ENCODE assay signal across 17 cellular contexts in genomic region chr6:54860739-54861138, GRCh38. TPM values are rescaled to one million over a fixed set of nuclear protein-coding genes. Genes with fewer than 3 reads are reported as not detected.
DNase-seq lines count a peak whose midpoint lies in the region; ATAC-seq and TF ChIP-seq lines count a peak whose summit lies in the region.
"Had no signal": no experiment of that assay in that cellular context is flagged by ENCODE, and none has a peak within 500 bp of the region (broad histone marks: within the 10 kb centered on the region; RNA-seq: fewer than 3 reads in every experiment).

No MANE protein-coding gene starts in this region.

- H3K27ac ChIP-seq in left lung = no peak overlapping the region
- no peak overlapping the region for H3K27ac ChIP-seq in neuronal stem cell (replicated peaks; ENCODE audit: low read length)
- H3K27ac ChIP-seq: gastrocnemius medialis had no signal

- H3K36me3 ChIP-seq in left lung (no peaks in the 10 kb centered on the region), neuronal stem cell (replicated peaks in 1 of 2; ENCODE audit: control insufficient read depth in 2 of 2, insufficient read depth in 2 of 2, low read length in 2 of 2) (no peaks in the 10 kb centered on the region)
- H3K36me3 ChIP-seq: gastrocnemius medialis had no signal

- no peak overlapping the region for H3K4me2 ChIP-seq in neuronal stem cell (ENCODE audit: insufficient read depth, low read length, poor library complexity, severe bottlenecking)

- no peaks in the 10 kb centered on the region for H3K9me3 ChIP-seq in left lung
- H3K9me3 ChIP-seq in neuronal stem cell (replicated peaks in 1 of 2; ENCODE audit: control insufficient read depth in 2 of 2, insufficient read depth in 1 of 2, low read depth in 1 of 2, low read length in 2 of 2) = no peaks in the 10 kb centered on the region
- H3K9me3 ChIP-seq: gastrocnemius medialis had no signal

- H2BK12ac ChIP-seq in neuronal stem cell (ENCODE audit: low read length) = no peak overlapping the region

- H3K14ac ChIP-seq in neuronal stem cell (ENCODE audit: low read length) = no peak overlapping the region

- no peak overlapping the region for H4K8ac ChIP-seq in neuronal stem cell (ENCODE audit: low read depth, low read length)

- no peak overlapping the region for H2BK5ac ChIP-seq in neuronal stem cell (ENCODE audit: low read length)

- no peak overlapping the region for H4K91ac ChIP-seq in neuronal stem cell (ENCODE audit: low read depth, low read length, poor library complexity)

- TF ChIP-seq CTCF in astrocyte of the cerebellum (IDR thresholded peaks at IDR 0.05; ENCODE audit: low read depth, low read length, missing control alignments) (no peak), left lung (IDR thresholded peaks at IDR 0.05) (no peak)

- no peak overlapping the region for H3K9ac ChIP-seq in neuronal stem cell (ENCODE audit: low read depth, low read length, poor library complexity)

- no peak overlapping the region for H3K4me3 ChIP-seq in astrocyte of the cerebellum (ENCODE audit: low read depth, low read length)
- no peak overlapping the region for H3K4me3 ChIP-seq in left lung
- no peak overlapping the region for H3K4me3 ChIP-seq in neuronal stem cell (ENCODE audit: low read length in 2 of 2)
- H3K4me3 ChIP-seq: gastrocnemius medialis had no signal

- no peak overlapping the region for H2BK120ac ChIP-seq in neuronal stem cell (ENCODE audit: low read depth, low read length)

- ATAC-seq in HG02798 (IDR thresholded peaks at IDR 0.05; ENCODE audit: poor library complexity, unreplicated experiment) (no peak), left lung (no peak), GM21737 (IDR thresholded peaks at IDR 0.05; ENCODE audit: unreplicated experiment) (no peak)
- ATAC-seq: gastrocnemius medialis had no signal

- H3K4me1 ChIP-seq in left lung (no peaks in the 10 kb centered on the region), neuronal stem cell (ENCODE audit: control insufficient read depth in 2 of 2, insufficient read depth in 1 of 2, low read depth in 1 of 2, low read length in 2 of 2) (peaks cover 0 to 5% of the 10 kb centered on the region in 2 donors)

- H3K23ac ChIP-seq in neuronal stem cell (ENCODE audit: low read depth, low read length, poor library complexity) = no peak overlapping the region

- H3K4ac ChIP-seq in neuronal stem cell (ENCODE audit: low read length) = no peak overlapping the region

- H2AK5ac ChIP-seq in neuronal stem cell (ENCODE audit: low read depth, low read length) = no peak overlapping the region

- in situ Hi-C loops in astrocyte of the cerebellum (cut with HindIII; ENCODE audit: low sequenced_read_pairs) = no loop called here

- no peak overlapping the region for H2BK15ac ChIP-seq in neuronal stem cell (ENCODE audit: low read length)

- H3K27me3 ChIP-seq in left lung (no peaks in the 10 kb centered on the region), neuronal stem cell (ENCODE audit: control insufficient read depth in 3 of 3, insufficient read depth in 3 of 3, low read depth in 1 of 3, low read length in 3 of 3) (no peaks in the 10 kb centered on the region)
- H3K27me3 ChIP-seq: gastrocnemius medialis had no signal

- H3K79me1 ChIP-seq in neuronal stem cell (ENCODE audit: low read depth, low read length) = no peaks in the 10 kb centered on the region

- intact Hi-C loops in left lung (cut with DNase I) = no loop called here

- no peak overlapping the region for H2AFZ ChIP-seq in neuronal stem cell (ENCODE audit: low read length)

- no peak overlapping the region for H3K18ac ChIP-seq in neuronal stem cell (ENCODE audit: low read length)

- DNase-seq in EH (ENCODE audit: low read depth) (peak; percentile 3), M059J (ENCODE audit: low read depth) (peak; percentile 82), astrocyte of the cerebellum (ENCODE audit: low read depth) (peak; percentile 67), islet precursor cell (peak; percentile 79), left lung (no peak), neuronal stem cell (ENCODE audit: low spot score) (no peak)
- DNase-seq: activated CD4-positive, alpha-beta T cell treated with anti-CD3 and anti-CD28 coated beads, Interleukin-2, amount 10 ng/mL, durations not matched to agents 7 days and 5 days; activated naive CD4-positive, alpha-beta T cell treated with anti-CD3 and anti-CD28 coated beads for 36 hours; effector CD4-positive, alpha-beta T cell; gastrocnemius medialis; NCI-H1105 treated with DMSO at 0.1 percent for 48 hours; NCI-H2171; stimulated activated CD4-positive, alpha-beta T cell treated with anti-CD3 and anti-CD28 coated beads, Interleukin-1b, Interleukin-23, amount 100 ng/mL, for 48 hours had no signal

- no CpG with 5 or more reads among the region's 5 CpGs for WGBS in neuronal stem cell (ENCODE audit: extremely low coverage in 2 of 2, insufficient read length in 2 of 2, insufficient replicate concordance in 1 of 2), 2 donors

RNA-seq across cellular contexts. Expression of gene FAM83B, which starts 14.2 kb away (rescaled TPM):
- 0.10 and 0.20 TPM in 2 replicates for total RNA-seq in M059J (2014; rRNA removed; shearing (Covaris generic))
- 1 to 10 TPM in 1 of 2 donors, under 1 TPM in 1; 0.16 to 2.0 TPM for total RNA-seq in left lung
- 0.66 TPM for polyA plus RNA-seq in neuronal stem cell (2013, experiment 1 of 2)
- 0.61 TPM for polyA plus RNA-seq in neuronal stem cell (2013, experiment 2 of 2)
- total RNA-seq: activated CD4-positive, alpha-beta T cell treated with anti-CD3 and anti-CD28 coated beads, Interleukin-2, amount 10 ng/mL, durations not matched to agents 7 days and 5 days; activated naive CD4-positive, alpha-beta T cell treated with anti-CD3 and anti-CD28 coated beads for 36 hours; mesenteric fat pad; neural crest cell had no signal

Comparison
In these comparisons a context has a peak if more than half of its experiments do, and no peak if none do; other contexts are left out.
1. DNase-seq: peak in EH (single experiment), M059J (single experiment), astrocyte of the cerebellum (single experiment) and islet precursor cell (single experiment); none in left lung (0 of 2) and neuronal stem cell (single experiment).